In the genomic region with DNA sequence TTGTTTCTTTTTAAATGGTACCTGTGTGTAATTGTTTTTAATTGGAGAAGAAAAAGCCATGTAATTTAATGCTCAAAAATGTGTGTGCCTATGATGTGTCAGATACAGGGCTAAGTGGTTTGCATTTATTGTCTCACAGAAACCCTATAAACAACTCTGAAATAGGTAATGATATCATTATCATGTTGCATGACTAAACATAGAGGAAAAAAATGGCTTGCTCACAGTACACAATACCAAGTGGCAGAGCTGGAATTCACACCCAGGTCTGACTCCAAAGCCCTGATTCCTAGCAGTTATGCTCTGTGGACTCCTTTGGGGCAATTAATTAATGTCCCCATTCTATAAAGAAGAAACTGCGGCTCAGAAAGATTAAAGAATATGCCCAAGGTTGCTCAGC, we compare ENCODE assay signal across 17 cellular contexts.
DNase-seq lines count a peak whose midpoint lies in the region; ATAC-seq and TF ChIP-seq lines count a peak whose summit lies in the region.
"Had no signal": no experiment of that assay in that cellular context is flagged by ENCODE, and none has a peak within 500 bp of the region (broad histone marks: within the 10 kb centered on the region; RNA-seq: fewer than 3 reads in every experiment).

No MANE protein-coding gene starts in this region.

- H3K4me3 ChIP-seq in RWPE2 (ENCODE audit: severe bottlenecking), result no peak overlapping the region
- H3K4me3 ChIP-seq in epithelial cell of proximal tubule (ENCODE audit: low read depth, low read length), result no peak overlapping the region
- no peak overlapping the region for H3K4me3 ChIP-seq in brain microvascular endothelial cell (ENCODE audit: low read depth, low read length)
- H3K4me3 ChIP-seq in foreskin fibroblast (ENCODE audit: low read depth in 1 of 2, low read length in 2 of 2), result no peak overlapping the region
- H3K4me3 ChIP-seq: GM23338, SK-N-MC had no signal

- no peak for TF ChIP-seq CTCF in RWPE2 (IDR thresholded peaks at IDR 0.05; ENCODE audit: poor library complexity, severe bottlenecking)
- no peak for TF ChIP-seq CTCF in epithelial cell of proximal tubule (conservative IDR thresholded peaks at IDR 0.05; ENCODE audit: low read depth, low read length)
- TF ChIP-seq CTCF in brain microvascular endothelial cell (IDR thresholded peaks at IDR 0.05; ENCODE audit: low read depth, low read length, missing control alignments), result no peak
- no peak for TF ChIP-seq CTCF in foreskin fibroblast (IDR thresholded peaks at IDR 0.05; ENCODE audit: low read depth, low read length)

- in situ Hi-C loops in brain microvascular endothelial cell (cut with HindIII; ENCODE audit: low pct_ligation_motif_present, low sequenced_read_pairs), result no loop called here

- H3K9me3 ChIP-seq in RWPE2 (ENCODE audit: severe bottlenecking), result no peaks in the 10 kb centered on the region

- H3K27ac ChIP-seq in RWPE2 (ENCODE audit: poor library complexity, severe bottlenecking), result peak overlapping the region; percentile 23
- H3K27ac ChIP-seq in brain microvascular endothelial cell, result no peak overlapping the region
- H3K27ac ChIP-seq: HL-60, SK-N-MC had no signal

- H3K36me3 ChIP-seq in RWPE2 (ENCODE audit: low read depth) (no peaks in the 10 kb centered on the region), brain microvascular endothelial cell (replicated peaks) (no peaks in the 10 kb centered on the region)

- no peaks in the 10 kb centered on the region for H3K27me3 ChIP-seq in RWPE2 (ENCODE audit: insufficient read depth, poor library complexity, severe bottlenecking)
- no peaks in the 10 kb centered on the region for H3K27me3 ChIP-seq in brain microvascular endothelial cell (replicated peaks)

- peak; percentile 74 for DNase-seq in M059J (ENCODE audit: low read depth)
- DNase-seq in RWPE2 (ENCODE audit: low spot score), result no peak
- DNase-seq in epithelial cell of proximal tubule (ENCODE audit: low read depth), result peak; percentile 30
- peak; percentile 82 for DNase-seq in renal cortical epithelial cell (ENCODE audit: low read depth)
- DNase-seq in midbrain (lab: John Stamatoyannopoulos, UW), result no peak
- no peak for DNase-seq in brain microvascular endothelial cell
- DNase-seq in foreskin fibroblast, result no peak
- DNase-seq: CD4-positive, alpha-beta memory T cell; DMS79 treated with DMSO at 0.1 percent for 48 hours; KBM-7; NCI-H1092 treated with DMSO at 0.1 percent for 48 hours; NCI-H187 treated with DMSO at 0.1 percent for 48 hours; NCI-H524 treated with DMSO at 0.1 percent for 48 hours had no signal

- peaks cover 7% of the 10 kb centered on the region for H3K4me1 ChIP-seq in RWPE2 (ENCODE audit: insufficient read depth, poor library complexity, severe bottlenecking)

- peak; percentile 34; the same call in 2 of the 3 replicates for ATAC-seq in RWPE2 (ENCODE audit: low read depth)
- ATAC-seq: GM23338, Right ventricle myocardium inferior had no signal

Comparison
In these comparisons a context has a peak if more than half of its experiments do, and no peak if none do; other contexts are left out.
1. DNase-seq: peak in M059J (single experiment), epithelial cell of proximal tubule (single experiment) and renal cortical epithelial cell (single experiment); none in RWPE2 (single experiment), midbrain (single experiment), brain microvascular endothelial cell (single experiment) and foreskin fibroblast (0 of 2).